ENCODE assay signal across 14 cellular contexts in genomic region chr10:5893321-5893720, GRCh38.
"Had no signal": no experiment of that assay in that cellular context is flagged by ENCODE, and none has a peak within 500 bp of the region (broad histone marks: within the 10 kb centered on the region; RNA-seq: fewer than 3 reads in every experiment).

No MANE protein-coding gene starts in this region.

- H3K4me3 ChIP-seq: neural progenitor cell, ovary, tibial nerve had no signal

- H3K36me3 ChIP-seq: neural progenitor cell, ovary had no signal

- FAIRE-seq: astrocyte, small intestine had no signal

- H3K27me3 ChIP-seq: neural progenitor cell, ovary, tibial nerve had no signal

- H3K9me3 ChIP-seq: ovary had no signal

- DNase-seq: activated CD4-positive, alpha-beta T cell treated with anti-CD3 and anti-CD28 coated beads for 36 hours; activated CD8-positive, alpha-beta memory T cell treated with anti-CD3 and anti-CD28 coated beads, Interleukin-2, amount 50 U/mL, for 4 hours; activated CD8-positive, alpha-beta T cell treated with anti-CD3 and anti-CD28 coated beads for 36 hours; activated naive CD8-positive, alpha-beta T cell treated with anti-CD3 and anti-CD28 coated beads, Interleukin-2, amount 50 U/mL, for 24 hours; activated T-cell treated with anti-CD3 and anti-CD28 coated beads, Interleukin-2, amount 50 U/mL, for 72 hours; cortex of kidney; ovary; small intestine; SW 1271 had no signal

- H3K4me3 Mint-ChIP-seq: activated CD4-positive, alpha-beta T cell treated with anti-CD3 and anti-CD28 coated beads for 36 hours; activated CD8-positive, alpha-beta T cell treated with anti-CD3 and anti-CD28 coated beads for 36 hours; activated naive CD8-positive, alpha-beta T cell treated with anti-CD3 and anti-CD28 coated beads, Interleukin-2, amount 50 U/mL, for 24 hours; neural progenitor cell had no signal

- ATAC-seq: activated CD4-positive, alpha-beta T cell treated with anti-CD3 and anti-CD28 coated beads for 36 hours; activated CD8-positive, alpha-beta T cell treated with anti-CD3 and anti-CD28 coated beads for 36 hours; activated naive CD8-positive, alpha-beta T cell treated with anti-CD3 and anti-CD28 coated beads, Interleukin-2, amount 50 U/mL, for 24 hours; activated T-cell treated with anti-CD3 and anti-CD28 coated beads, Interleukin-2, amount 50 U/mL, for 72 hours; esophagus mucosa had no signal

- H3K27me3 Mint-ChIP-seq: activated CD4-positive, alpha-beta T cell treated with anti-CD3 and anti-CD28 coated beads for 36 hours; activated CD8-positive, alpha-beta T cell treated with anti-CD3 and anti-CD28 coated beads for 36 hours; activated naive CD8-positive, alpha-beta T cell treated with anti-CD3 and anti-CD28 coated beads, Interleukin-2, amount 50 U/mL, for 24 hours; central memory CD8-positive, alpha-beta T cell had no signal

- H3K27ac Mint-ChIP-seq: activated CD4-positive, alpha-beta T cell treated with anti-CD3 and anti-CD28 coated beads for 36 hours; activated CD8-positive, alpha-beta T cell treated with anti-CD3 and anti-CD28 coated beads for 36 hours; activated naive CD8-positive, alpha-beta T cell treated with anti-CD3 and anti-CD28 coated beads, Interleukin-2, amount 50 U/mL, for 24 hours; neural progenitor cell had no signal

- H3K27ac ChIP-seq: neural progenitor cell, ovary, tibial nerve had no signal

- H3K9me3 Mint-ChIP-seq: activated naive CD8-positive, alpha-beta T cell treated with anti-CD3 and anti-CD28 coated beads, Interleukin-2, amount 50 U/mL, for 24 hours; activated T-cell treated with anti-CD3 and anti-CD28 coated beads, Interleukin-2, amount 50 U/mL, for 72 hours; neural progenitor cell had no signal
